In genomic region chr4:123666486-123666885, GRCh38 we compare ENCODE assay signal across 1 cellular context.
TF ChIP-seq lines count a peak whose summit lies in the region.

No MANE protein-coding gene starts in this region.

TF ChIP-seq in IMR-90, 13 proteins besides CTCF, POLR2A, EP300 and RAD21 (continued from another document):
- no peak for TF ChIP-seq ELK1 (IDR thresholded peaks at IDR 0.05; ENCODE audit: borderline replicate concordance, low read depth, low read length)
- no peak for TF ChIP-seq SMC3 (IDR thresholded peaks at IDR 0.05; ENCODE audit: low read depth, low read length)
TF ChIP-seq in IMR-90: peak in this region for 0.
